In genomic region chr13:45511310-45512147, GRCh38 we compare ENCODE assay signal across 8 cellular contexts. TPM values are rescaled to one million over a fixed set of nuclear protein-coding genes. Genes with fewer than 3 reads are reported as not detected.
A peak's percentile ranks its signal among the peaks of the same experiment; 100 is the strongest.
DNase-seq lines count a peak whose midpoint lies in the region; TF ChIP-seq lines count a peak whose summit lies in the region.

No MANE protein-coding gene starts in this region.

- peak; percentile 77 for TF ChIP-seq CTCF in neutrophil (IDR thresholded peaks at IDR 0.05)
- TF ChIP-seq CTCF in lower leg skin (IDR thresholded peaks at IDR 0.05): peak in 1 of 3 donors; percentile 42

- H3K9ac ChIP-seq in GM23248: 0 out of 2 replicates have a peak overlapping the region, but pooled peaks have one; percentile 26

- H3K79me2 ChIP-seq in GM23248 (ENCODE audit: insufficient read depth): peaks cover 11% of the 10 kb centered on the region

- no peaks in the 10 kb centered on the region for H3K27me3 Mint-ChIP-seq in activated CD4-positive, alpha-beta T cell treated with anti-CD3 and anti-CD28 coated beads, Interleukin-2, amount 10 ng/mL, durations not matched to agents 7 days and 5 days

- TF ChIP-seq POLR2A in lower leg skin (IDR thresholded peaks at IDR 0.05): no peak

- no peaks in the 10 kb centered on the region for H3K9me3 Mint-ChIP-seq in activated CD4-positive, alpha-beta T cell treated with anti-CD3 and anti-CD28 coated beads, Interleukin-2, amount 10 ng/mL, durations not matched to agents 7 days and 5 days

- H3K27ac ChIP-seq in GM23248 (peak overlapping the region; percentile 55), neutrophil (no peak overlapping the region)

- no peak overlapping the region for H2AFZ ChIP-seq in GM23248

- H3K9me3 ChIP-seq in GM23248 (ENCODE audit: low read depth): no peaks in the 10 kb centered on the region
- H3K9me3 ChIP-seq in neutrophil: no peaks in the 10 kb centered on the region

- H3K36me3 ChIP-seq in GM23248 (ENCODE audit: low read depth) (peaks cover 50% of the 10 kb centered on the region), neutrophil (peaks cover 57% of the 10 kb centered on the region)

- H3K4me1 ChIP-seq in GM23248 (ENCODE audit: insufficient read depth) (peaks cover 4% of the 10 kb centered on the region; the same call in 1 of the 2 replicates), neutrophil (ENCODE audit: control insufficient read depth in 1 of 2, insufficient read depth in 1 of 2, low read depth in 1 of 2, low read length in 1 of 2) (peaks cover 11 to 14% of the 10 kb centered on the region in 2 experiments)

- DNase-seq in D341Med (ENCODE audit: low spot score): peak; percentile 60
- DNase-seq in GM23248: peak; percentile 78
- peak; percentile 23 for DNase-seq in NCI-H2196 (lab: John Stamatoyannopoulos, UW; ENCODE audit: unreplicated experiment)
- peak; percentile 53 for DNase-seq in activated CD4-positive, alpha-beta T cell treated with anti-CD3 and anti-CD28 coated beads, Interleukin-2, amount 10 ng/mL, durations not matched to agents 7 days and 5 days
- DNase-seq in fibroblast of the conjunctiva (ENCODE audit: low read depth): peak; percentile 66
- DNase-seq in occipital lobe (lab: John Stamatoyannopoulos, UW): no peak
- DNase-seq in lower leg skin (ENCODE audit: low spot score in 2 of 2): no peak

- no peak overlapping the region for H3K4me2 ChIP-seq in GM23248 (ENCODE audit: unreplicated experiment)

- no peaks in the 10 kb centered on the region for H3K9me2 ChIP-seq in GM23248 (ENCODE audit: insufficient read depth)

- intact Hi-C loops in lower leg skin (cut with DNase I; ENCODE audit: low total_unique reads): no loop called here

- in situ Hi-C loops in GM23248 (cut with MboI): no loop called here

- H3K27me3 ChIP-seq in GM23248 (replicated peaks; ENCODE audit: insufficient read depth) (no peaks in the 10 kb centered on the region), neutrophil (no peaks in the 10 kb centered on the region)

- WGBS in GM23248 (ENCODE audit: low coverage in 1 of 2, low lambda C conversion rate in 2 of 2, missing lambda C conversion rate in 2 of 2), 2 experiments: 65 to 67% methylated on average over 3 of the region's 3 CpGs
- 68% methylated on average over 3 of the region's 3 CpGs for WGBS in lower leg skin, 2 donors

- H3K4me3 Mint-ChIP-seq in activated CD4-positive, alpha-beta T cell treated with anti-CD3 and anti-CD28 coated beads, Interleukin-2, amount 10 ng/mL, durations not matched to agents 7 days and 5 days: no peak overlapping the region

- peaks cover 30% of the 10 kb centered on the region for H3K36me3 Mint-ChIP-seq in activated CD4-positive, alpha-beta T cell treated with anti-CD3 and anti-CD28 coated beads, Interleukin-2, amount 10 ng/mL, durations not matched to agents 7 days and 5 days (ENCODE audit: low read depth)

- peaks cover 32% of the 10 kb centered on the region for H3F3A ChIP-seq in GM23248 (ENCODE audit: insufficient read depth)

- no peak overlapping the region for H3K27ac Mint-ChIP-seq in activated CD4-positive, alpha-beta T cell treated with anti-CD3 and anti-CD28 coated beads, Interleukin-2, amount 10 ng/mL, durations not matched to agents 7 days and 5 days

- H3K4me3 ChIP-seq in GM23248: no peak overlapping the region
- no peak overlapping the region for H3K4me3 ChIP-seq in neutrophil (ENCODE audit: low read depth in 1 of 2, low read length in 1 of 2)
- H3K4me3 ChIP-seq in lower leg skin (ENCODE audit: low read depth, poor library complexity, severe bottlenecking): no peak overlapping the region

- peaks cover 5% of the 10 kb centered on the region for H3K4me1 Mint-ChIP-seq in activated CD4-positive, alpha-beta T cell treated with anti-CD3 and anti-CD28 coated beads, Interleukin-2, amount 10 ng/mL, durations not matched to agents 7 days and 5 days

- CTCF ChIA-PET in activated CD4-positive, alpha-beta T cell treated with anti-CD3 and anti-CD28 coated beads, Interleukin-2, amount 10 ng/mL, durations not matched to agents 7 days and 5 days (lab: Charles Lee): no interaction called here

- POLR2A ChIA-PET in activated CD4-positive, alpha-beta T cell treated with anti-CD3 and anti-CD28 coated beads, Interleukin-2, amount 10 ng/mL, durations not matched to agents 7 days and 5 days (lab: Charles Lee): no interaction called here

- H4K20me1 ChIP-seq in GM23248 (ENCODE audit: insufficient read depth): no peaks in the 10 kb centered on the region; the same call in 1 of the 2 replicates

RNA-seq across cellular contexts. Expression of gene COG3, which starts 46.8 kb away (rescaled TPM):
- 17.9 and 26.7 TPM in 2 replicates for total RNA-seq in GM23248 (2014; rRNA removed; shearing (Covaris generic))
- 16.6 and 19.3 TPM in 2 replicates for polyA plus RNA-seq in GM23248 (2016; fragmentation: Nextera tagmentation; extraction: Ambion mirVana)
- total RNA-seq in activated CD4-positive, alpha-beta T cell treated with anti-CD3 and anti-CD28 coated beads, Interleukin-2, amount 10 ng/mL, durations not matched to agents 7 days and 5 days: 10 to 100 TPM; 20.9 to 25.0 TPM
- total RNA-seq in occipital lobe (52.6 TPM), lower leg skin (10 to 100 TPM; 31.9 to 41.9 (median 33.4) TPM)

Comparison
In these comparisons a context has a peak if more than half of its experiments do, and no peak if none do; other contexts are left out.
1. DNase-seq: peak in D341Med (single experiment), GM23248 (single experiment), NCI-H2196 (single experiment), activated CD4-positive, alpha-beta T cell treated with anti-CD3 and anti-CD28 coated beads, Interleukin-2, amount 10 ng/mL, durations not matched to agents 7 days and 5 days (single experiment) and fibroblast of the conjunctiva (single experiment); none in occipital lobe (single experiment) and lower leg skin (0 of 2).